ENCODE assay signal across 9 cellular contexts in the genomic region with DNA sequence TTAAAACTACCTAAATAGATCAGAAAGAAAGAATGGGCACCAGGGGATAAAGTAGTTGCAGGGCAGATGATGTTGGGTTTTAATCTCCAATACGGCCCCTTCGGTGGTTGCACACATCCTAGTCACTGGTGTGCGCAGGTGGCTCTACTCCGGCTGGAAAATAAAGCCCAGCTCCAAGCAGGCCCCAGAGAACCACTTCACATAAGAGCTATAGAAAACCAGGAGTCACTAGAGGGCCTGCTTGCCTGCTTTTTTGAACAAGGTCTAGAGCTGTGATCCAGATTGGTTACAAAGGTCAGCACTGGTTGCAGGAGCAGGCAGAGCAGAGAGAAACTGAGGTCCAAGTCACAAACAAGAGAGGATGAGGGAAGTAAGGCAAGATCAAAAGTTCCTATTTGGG. TPM values are rescaled to one million over a fixed set of nuclear protein-coding genes. Genes with fewer than 3 reads are reported as not detected.
DNase-seq lines count a peak whose midpoint lies in the region; ATAC-seq, FAIRE-seq and TF ChIP-seq lines count a peak whose summit lies in the region.
"Had no signal": no experiment of that assay in that cellular context is flagged by ENCODE, and none has a peak within 500 bp of the region (broad histone marks: within the 10 kb centered on the region; RNA-seq: fewer than 3 reads in every experiment).

No MANE protein-coding gene starts in this region.

- POLR2A ChIA-PET in WTC11 (lab: Charles Lee), result no interaction called here

- H3K27me3 ChIP-seq in small intestine (ENCODE audit: control insufficient read depth in 2 of 2, insufficient read depth in 2 of 2, low read length in 2 of 2), result no peaks in the 10 kb centered on the region

- H3K27me3 Mint-ChIP-seq in WTC11 (ENCODE audit: low read depth), result no peaks in the 10 kb centered on the region
- H3K27me3 Mint-ChIP-seq in glutamatergic neuron (ENCODE audit: unreplicated experiment), result no peaks in the 10 kb centered on the region

- peak; percentile 83 for ATAC-seq in WTC11
- ATAC-seq in GM18511 (IDR thresholded peaks at IDR 0.05; ENCODE audit: unreplicated experiment), result no peak
- ATAC-seq in GM19397 (IDR thresholded peaks at IDR 0.05; ENCODE audit: unreplicated experiment), result no peak

- H3K36me3 ChIP-seq in small intestine (ENCODE audit: control insufficient read depth in 2 of 2, insufficient read depth in 2 of 2, low read length in 2 of 2), result no peaks in the 10 kb centered on the region

- no peaks in the 10 kb centered on the region for H3K9me3 ChIP-seq in small intestine (ENCODE audit: control insufficient read depth, low read depth)

- no peak for FAIRE-seq in small intestine (lab: Jason Lieb, UNC)

- H3K4me3 ChIP-seq in small intestine (ENCODE audit: low read depth in 1 of 2, low read length in 2 of 2), result no peak overlapping the region

- H3K4me3 Mint-ChIP-seq in WTC11 (no peak overlapping the region), glutamatergic neuron (ENCODE audit: unreplicated experiment) (no peak overlapping the region)
- H3K4me3 Mint-ChIP-seq: activated naive CD8-positive, alpha-beta T cell treated with anti-CD3 and anti-CD28 coated beads for 36 hours; nephron progenitor cell had no signal

- no peak overlapping the region for H3K27ac ChIP-seq in small intestine (ENCODE audit: low read depth in 1 of 2, low read length in 1 of 2)

- TF ChIP-seq CTCF in GM13977 (IDR thresholded peaks at IDR 0.05; ENCODE audit: extremely low read depth, insufficient read depth, missing control alignments) (peak; percentile 32), WTC11 (IDR thresholded peaks at IDR 0.05) (no peak), glutamatergic neuron (IDR thresholded peaks at IDR 0.05; ENCODE audit: partially characterized antibody, unreplicated experiment) (no peak)

- H3K27ac Mint-ChIP-seq in WTC11, result no peak overlapping the region
- H3K27ac Mint-ChIP-seq in glutamatergic neuron (ENCODE audit: unreplicated experiment), result no peak overlapping the region
- H3K27ac Mint-ChIP-seq: activated naive CD8-positive, alpha-beta T cell treated with anti-CD3 and anti-CD28 coated beads for 36 hours; nephron progenitor cell had no signal

- in situ Hi-C loops in GM13977 (cut with MboI; ENCODE audit: low pct_unique_long_range_greater_than_20kb, low sequenced_read_pairs, unreplicated experiment), result no loop called here

- peaks cover 0 to 4% of the 10 kb centered on the region in 2 donors for H3K4me1 ChIP-seq in small intestine (ENCODE audit: control insufficient read depth in 2 of 2, insufficient read depth in 1 of 2, low read depth in 1 of 2, low read length in 1 of 2)

- CTCF ChIA-PET in WTC11 (lab: Charles Lee), result interaction anchor here (0.8 to 1.5 kb wide), 8 partner anchors 10 to 310 kb away, joined by 3 to 20 read pairs (median 4); a partner anchor contains a TSS

- peaks cover 5% of the 10 kb centered on the region for H3K9me3 Mint-ChIP-seq in WTC11
- no peaks in the 10 kb centered on the region for H3K9me3 Mint-ChIP-seq in glutamatergic neuron (ENCODE audit: unreplicated experiment)
- H3K9me3 Mint-ChIP-seq: activated naive CD8-positive, alpha-beta T cell treated with anti-CD3 and anti-CD28 coated beads for 36 hours; nephron progenitor cell had no signal

- no peaks in the 10 kb centered on the region for H3K36me3 Mint-ChIP-seq in WTC11
- no peaks in the 10 kb centered on the region for H3K36me3 Mint-ChIP-seq in glutamatergic neuron (ENCODE audit: unreplicated experiment)
- H3K36me3 Mint-ChIP-seq: activated naive CD8-positive, alpha-beta T cell treated with anti-CD3 and anti-CD28 coated beads for 36 hours had no signal

- WGBS in small intestine, 3 donors, result 34 to 72% (median 52%) methylated on average over 4 of the region's 4 CpGs

- DNase-seq in GM13977 (ENCODE audit: low spot score) (no peak), NCI-H2029 treated with DMSO at 0.1 percent for 48 hours (lab: John Stamatoyannopoulos, UW) (peak; percentile 97), WTC11 (ENCODE audit: low spot score) (no peak), small intestine (peak; percentile 88), glutamatergic neuron (no peak)
- DNase-seq: activated naive CD8-positive, alpha-beta T cell treated with anti-CD3 and anti-CD28 coated beads for 36 hours; nephron progenitor cell had no signal

- H3K4me1 Mint-ChIP-seq in WTC11 (0 out of 2 replicates have a peak, but pooled peaks cover 2% of the 10 kb centered on the region), glutamatergic neuron (ENCODE audit: low read depth, unreplicated experiment) (no peaks in the 10 kb centered on the region)
- H3K4me1 Mint-ChIP-seq: activated naive CD8-positive, alpha-beta T cell treated with anti-CD3 and anti-CD28 coated beads for 36 hours had no signal

TF ChIP-seq in WTC11, 78 proteins besides CTCF, POLR2A, EP300 and RAD21:
- TF ChIP-seq ELF4 (CRISPR knock-in tag; IDR thresholded peaks at IDR 0.05; ENCODE audit: low read depth) (no peak), TP53 (CRISPR knock-in tag; IDR thresholded peaks at IDR 0.05) (no peak), GTF2I (CRISPR knock-in tag; conservative IDR thresholded peaks at IDR 0.05) (no peak), NR1H2 (CRISPR knock-in tag; IDR thresholded peaks at IDR 0.05) (no peak), TEAD4 (CRISPR knock-in tag; IDR thresholded peaks at IDR 0.05) (no peak), MXD4 (CRISPR knock-in tag; IDR thresholded peaks at IDR 0.05; ENCODE audit: borderline replicate concordance) (no peak), ZNF317 (CRISPR knock-in tag; IDR thresholded peaks at IDR 0.05; ENCODE audit: borderline replicate concordance, low read depth) (no peak), GRHL2 (CRISPR knock-in tag; IDR thresholded peaks at IDR 0.05; ENCODE audit: insufficient replicate concordance, severe bottlenecking) (no peak)
- TF ChIP-seq, protein P1, sequence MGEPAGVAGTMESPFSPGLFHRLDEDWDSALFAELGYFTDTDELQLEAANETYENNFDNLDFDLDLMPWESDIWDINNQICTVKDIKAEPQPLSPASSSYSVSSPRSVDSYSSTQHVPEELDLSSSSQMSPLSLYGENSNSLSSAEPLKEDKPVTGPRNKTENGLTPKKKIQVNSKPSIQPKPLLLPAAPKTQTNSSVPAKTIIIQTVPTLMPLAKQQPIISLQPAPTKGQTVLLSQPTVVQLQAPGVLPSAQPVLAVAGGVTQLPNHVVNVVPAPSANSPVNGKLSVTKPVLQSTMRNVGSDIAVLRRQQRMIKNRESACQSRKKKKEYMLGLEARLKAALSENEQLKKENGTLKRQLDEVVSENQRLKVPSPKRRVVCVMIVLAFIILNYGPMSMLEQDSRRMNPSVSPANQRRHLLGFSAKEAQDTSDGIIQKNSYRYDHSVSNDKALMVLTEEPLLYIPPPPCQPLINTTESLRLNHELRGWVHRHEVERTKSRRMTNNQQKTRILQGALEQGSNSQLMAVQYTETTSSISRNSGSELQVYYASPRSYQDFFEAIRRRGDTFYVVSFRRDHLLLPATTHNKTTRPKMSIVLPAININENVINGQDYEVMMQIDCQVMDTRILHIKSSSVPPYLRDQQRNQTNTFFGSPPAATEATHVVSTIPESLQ (CRISPR knock-in tag; IDR thresholded peaks at IDR 0.05), result no peak
- TF ChIP-seq, protein P2, sequence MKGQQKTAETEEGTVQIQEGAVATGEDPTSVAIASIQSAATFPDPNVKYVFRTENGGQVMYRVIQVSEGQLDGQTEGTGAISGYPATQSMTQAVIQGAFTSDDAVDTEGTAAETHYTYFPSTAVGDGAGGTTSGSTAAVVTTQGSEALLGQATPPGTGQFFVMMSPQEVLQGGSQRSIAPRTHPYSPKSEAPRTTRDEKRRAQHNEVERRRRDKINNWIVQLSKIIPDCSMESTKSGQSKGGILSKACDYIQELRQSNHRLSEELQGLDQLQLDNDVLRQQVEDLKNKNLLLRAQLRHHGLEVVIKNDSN (CRISPR knock-in tag; IDR thresholded peaks at IDR 0.05), result no peak
- TF ChIP-seq, protein P3, sequence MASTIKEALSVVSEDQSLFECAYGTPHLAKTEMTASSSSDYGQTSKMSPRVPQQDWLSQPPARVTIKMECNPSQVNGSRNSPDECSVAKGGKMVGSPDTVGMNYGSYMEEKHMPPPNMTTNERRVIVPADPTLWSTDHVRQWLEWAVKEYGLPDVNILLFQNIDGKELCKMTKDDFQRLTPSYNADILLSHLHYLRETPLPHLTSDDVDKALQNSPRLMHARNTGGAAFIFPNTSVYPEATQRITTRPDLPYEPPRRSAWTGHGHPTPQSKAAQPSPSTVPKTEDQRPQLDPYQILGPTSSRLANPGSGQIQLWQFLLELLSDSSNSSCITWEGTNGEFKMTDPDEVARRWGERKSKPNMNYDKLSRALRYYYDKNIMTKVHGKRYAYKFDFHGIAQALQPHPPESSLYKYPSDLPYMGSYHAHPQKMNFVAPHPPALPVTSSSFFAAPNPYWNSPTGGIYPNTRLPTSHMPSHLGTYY (CRISPR knock-in tag; IDR thresholded peaks at IDR 0.05), result no peak
- TF ChIP-seq, protein P4, sequence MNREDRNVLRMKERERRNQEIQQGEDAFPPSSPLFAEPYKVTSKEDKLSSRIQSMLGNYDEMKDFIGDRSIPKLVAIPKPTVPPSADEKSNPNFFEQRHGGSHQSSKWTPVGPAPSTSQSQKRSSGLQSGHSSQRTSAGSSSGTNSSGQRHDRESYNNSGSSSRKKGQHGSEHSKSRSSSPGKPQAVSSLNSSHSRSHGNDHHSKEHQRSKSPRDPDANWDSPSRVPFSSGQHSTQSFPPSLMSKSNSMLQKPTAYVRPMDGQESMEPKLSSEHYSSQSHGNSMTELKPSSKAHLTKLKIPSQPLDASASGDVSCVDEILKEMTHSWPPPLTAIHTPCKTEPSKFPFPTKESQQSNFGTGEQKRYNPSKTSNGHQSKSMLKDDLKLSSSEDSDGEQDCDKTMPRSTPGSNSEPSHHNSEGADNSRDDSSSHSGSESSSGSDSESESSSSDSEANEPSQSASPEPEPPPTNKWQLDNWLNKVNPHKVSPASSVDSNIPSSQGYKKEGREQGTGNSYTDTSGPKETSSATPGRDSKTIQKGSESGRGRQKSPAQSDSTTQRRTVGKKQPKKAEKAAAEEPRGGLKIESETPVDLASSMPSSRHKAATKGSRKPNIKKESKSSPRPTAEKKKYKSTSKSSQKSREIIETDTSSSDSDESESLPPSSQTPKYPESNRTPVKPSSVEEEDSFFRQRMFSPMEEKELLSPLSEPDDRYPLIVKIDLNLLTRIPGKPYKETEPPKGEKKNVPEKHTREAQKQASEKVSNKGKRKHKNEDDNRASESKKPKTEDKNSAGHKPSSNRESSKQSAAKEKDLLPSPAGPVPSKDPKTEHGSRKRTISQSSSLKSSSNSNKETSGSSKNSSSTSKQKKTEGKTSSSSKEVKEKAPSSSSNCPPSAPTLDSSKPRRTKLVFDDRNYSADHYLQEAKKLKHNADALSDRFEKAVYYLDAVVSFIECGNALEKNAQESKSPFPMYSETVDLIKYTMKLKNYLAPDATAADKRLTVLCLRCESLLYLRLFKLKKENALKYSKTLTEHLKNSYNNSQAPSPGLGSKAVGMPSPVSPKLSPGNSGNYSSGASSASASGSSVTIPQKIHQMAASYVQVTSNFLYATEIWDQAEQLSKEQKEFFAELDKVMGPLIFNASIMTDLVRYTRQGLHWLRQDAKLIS (CRISPR knock-in tag; IDR thresholded peaks at IDR 0.05; ENCODE audit: borderline replicate concordance), result no peak
TF ChIP-seq in WTC11: peak in this region for 0.

RNA-seq across cellular contexts. Expression of a gene that starts 41.5 kb away (rescaled TPM):
- total RNA-seq in WTC11 (2021) (not detected in 3 replicates), glutamatergic neuron (ENCODE audit: unreplicated experiment) (not detected)
- 100 to 1,000 TPM in 2 of 3 donors, 10 to 100 TPM in 1; 35.7 to 265 (median 225) TPM for polyA plus RNA-seq in small intestine
- total RNA-seq: activated naive CD8-positive, alpha-beta T cell treated with anti-CD3 and anti-CD28 coated beads for 36 hours had no signal

Comparison
In these comparisons a context has a peak if more than half of its experiments do, and no peak if none do; other contexts are left out.
1. DNase-seq: peak in NCI-H2029 treated with DMSO at 0.1 percent for 48 hours (single experiment) and small intestine (single experiment); none in GM13977 (single experiment), WTC11 (single experiment) and glutamatergic neuron (single experiment).